11 cellular contexts compared by ENCODE assay signal in genomic region chr3:55380561-55380960, GRCh38.
"Had no signal": no experiment of that assay in that cellular context is flagged by ENCODE, and none has a peak within 500 bp of the region (broad histone marks: within the 10 kb centered on the region; RNA-seq: fewer than 3 reads in every experiment).

No MANE protein-coding gene starts in this region.

- H3K36me3 ChIP-seq: HAP-1 had no signal

- H3K27ac Mint-ChIP-seq: GM23338, H9, HFFc6 had no signal

- H3K4me1 ChIP-seq: HAP-1 had no signal

- DNase-seq: GM23248, GOT3, H7, H9, HCEC 1CT, HFFc6 had no signal

- H3K27ac ChIP-seq: GM23248 had no signal

- H3K4me3 ChIP-seq: GM23248, GM23338, HAP-1 had no signal

- FAIRE-seq: H1, H54 had no signal

- H3K9me3 Mint-ChIP-seq: GM23338, H9, HFFc6 had no signal

- ATAC-seq: GM23338, HCT116 had no signal

- H3K9me3 ChIP-seq: HAP-1 had no signal

- H3K4me1 Mint-ChIP-seq: GM23338 had no signal

- H3K4me3 Mint-ChIP-seq: GM23338, H9, HFFc6 had no signal
